In genomic region chr9:77977210-77977611, GRCh38 we compare ENCODE assay signal across 8 cellular contexts. TPM values are rescaled to one million over a fixed set of nuclear protein-coding genes. Genes with fewer than 3 reads are reported as not detected.
DNase-seq lines count a peak whose midpoint lies in the region; ATAC-seq and TF ChIP-seq lines count a peak whose summit lies in the region.

No MANE protein-coding gene starts in this region.

- peak; percentile 49 for TF ChIP-seq CTCF in GM06990 (IDR thresholded peaks at IDR 0.05; ENCODE audit: insufficient read depth, low read length, poor library complexity, severe bottlenecking)
- TF ChIP-seq CTCF in NB4 (IDR thresholded peaks at IDR 0.05; ENCODE audit: low read depth, low read length): peak; percentile 53
- TF ChIP-seq CTCF in epithelial cell of proximal tubule (conservative IDR thresholded peaks at IDR 0.05; ENCODE audit: low read depth, low read length): peak; percentile 81

- no peaks in the 10 kb centered on the region for H3K36me3 Mint-ChIP-seq in activated CD8-positive, alpha-beta memory T cell treated with anti-CD3 and anti-CD28 coated beads, Interleukin-2, amount 10 ng/mL, durations not matched to agents 7 days and 5 days

- H3K27me3 Mint-ChIP-seq in activated CD8-positive, alpha-beta memory T cell treated with anti-CD3 and anti-CD28 coated beads, Interleukin-2, amount 10 ng/mL, durations not matched to agents 7 days and 5 days: no peaks in the 10 kb centered on the region

- no peak overlapping the region for H3K4me3 ChIP-seq in GM06990 (replicated peaks; ENCODE audit: low read depth, low read length)
- H3K4me3 ChIP-seq in NB4 (ENCODE audit: low read depth, low read length): no peak overlapping the region
- no peak overlapping the region for H3K4me3 ChIP-seq in epithelial cell of proximal tubule (ENCODE audit: low read depth, low read length)
- H3K4me3 ChIP-seq in muscle layer of duodenum (ENCODE audit: low read depth in 1 of 2, low read length in 2 of 2): peak overlapping the region in 1 of 2 donors; percentile 11
- H3K4me3 ChIP-seq in thymus (ENCODE audit: low read length): no peak overlapping the region

- H3K9me3 ChIP-seq in muscle layer of duodenum (ENCODE audit: control insufficient read depth in 1 of 2, low read length in 2 of 2): no peaks in the 10 kb centered on the region
- no peaks in the 10 kb centered on the region for H3K9me3 ChIP-seq in thymus (ENCODE audit: control insufficient read depth)

- H3K27me3 ChIP-seq in GM06990 (replicated peaks; ENCODE audit: control insufficient read depth, insufficient read depth, low read length) (no peaks in the 10 kb centered on the region), muscle layer of duodenum (ENCODE audit: low read depth, low read length) (no peaks in the 10 kb centered on the region), thymus (ENCODE audit: control insufficient read depth, insufficient read depth) (no peaks in the 10 kb centered on the region)

- WGBS in thymus: 18% methylated on average over 4 of the region's 4 CpGs

- H3K4me3 Mint-ChIP-seq in activated CD8-positive, alpha-beta memory T cell treated with anti-CD3 and anti-CD28 coated beads, Interleukin-2, amount 10 ng/mL, durations not matched to agents 7 days and 5 days: no peak overlapping the region

- H3K27ac ChIP-seq in muscle layer of duodenum (ENCODE audit: low read length) (peak overlapping the region; percentile 19), thymus (ENCODE audit: low read depth) (peak overlapping the region; percentile 73)

- ATAC-seq in activated CD8-positive, alpha-beta memory T cell treated with anti-CD3 and anti-CD28 coated beads, Interleukin-2, amount 10 ng/mL, durations not matched to agents 7 days and 5 days: peak; percentile 63
- ATAC-seq in HG03565 (IDR thresholded peaks at IDR 0.05; ENCODE audit: unreplicated experiment) (no peak), HG03439 (IDR thresholded peaks at IDR 0.05; ENCODE audit: unreplicated experiment) (no peak)

- H3K4me1 Mint-ChIP-seq in activated CD8-positive, alpha-beta memory T cell treated with anti-CD3 and anti-CD28 coated beads, Interleukin-2, amount 10 ng/mL, durations not matched to agents 7 days and 5 days: peaks cover 52% of the 10 kb centered on the region

- CTCF ChIA-PET in activated CD8-positive, alpha-beta memory T cell treated with anti-CD3 and anti-CD28 coated beads, Interleukin-2, amount 10 ng/mL, durations not matched to agents 7 days and 5 days (lab: Charles Lee): interaction anchor here (0.7 to 4.6 kb wide), 33 partner anchors 10 to 543 kb away, joined by 3 to 39 read pairs (median 4); partner anchors contain the start of genes GNAQ and PSAT1

- DNase-seq in GM06990 (ENCODE audit: extremely low read depth, insufficient read length) (no peak), NB4 (ENCODE audit: low read depth) (peak; percentile 85), epithelial cell of proximal tubule (ENCODE audit: low read depth) (peak; percentile 41)
- peak; percentile 69 for DNase-seq in activated CD8-positive, alpha-beta memory T cell treated with anti-CD3 and anti-CD28 coated beads, Interleukin-2, amount 10 ng/mL, durations not matched to agents 7 days and 5 days

- H3K9me3 Mint-ChIP-seq in activated CD8-positive, alpha-beta memory T cell treated with anti-CD3 and anti-CD28 coated beads, Interleukin-2, amount 10 ng/mL, durations not matched to agents 7 days and 5 days (ENCODE audit: low read depth): no peaks in the 10 kb centered on the region

- H3K4me1 ChIP-seq in muscle layer of duodenum (ENCODE audit: control insufficient read depth in 1 of 2, insufficient read depth in 2 of 2, low read length in 2 of 2) (peaks cover 25 to 31% of the 10 kb centered on the region in 2 donors), thymus (ENCODE audit: control insufficient read depth, insufficient read depth, low read length) (peaks cover 21% of the 10 kb centered on the region)

- H3K36me3 ChIP-seq in GM06990 (ENCODE audit: control insufficient read depth, insufficient read depth, low read length): no peaks in the 10 kb centered on the region
- no peaks in the 10 kb centered on the region for H3K36me3 ChIP-seq in muscle layer of duodenum (ENCODE audit: control insufficient read depth in 1 of 2, insufficient read depth in 2 of 2, low read length in 2 of 2)
- no peaks in the 10 kb centered on the region for H3K36me3 ChIP-seq in thymus (ENCODE audit: control insufficient read depth, insufficient read depth)

- H3K27ac Mint-ChIP-seq in activated CD8-positive, alpha-beta memory T cell treated with anti-CD3 and anti-CD28 coated beads, Interleukin-2, amount 10 ng/mL, durations not matched to agents 7 days and 5 days: peak overlapping the region; percentile 47

- no peak for TF ChIP-seq POLR2A in NB4 (IDR thresholded peaks at IDR 0.05; ENCODE audit: extremely low read depth, insufficient read length)

RNA-seq across cellular contexts. Expression of gene GNAQ, which starts 54.4 kb away (rescaled TPM):
- 10 to 100 TPM; 17.6 to 24.2 TPM for total RNA-seq in activated CD8-positive, alpha-beta memory T cell treated with anti-CD3 and anti-CD28 coated beads, Interleukin-2, amount 10 ng/mL, durations not matched to agents 7 days and 5 days
- total RNA-seq in epithelial cell of proximal tubule: 19.0 and 20.6 TPM in 2 replicates
- 23.5 TPM for polyA plus RNA-seq in thymus
